In the genomic region with DNA sequence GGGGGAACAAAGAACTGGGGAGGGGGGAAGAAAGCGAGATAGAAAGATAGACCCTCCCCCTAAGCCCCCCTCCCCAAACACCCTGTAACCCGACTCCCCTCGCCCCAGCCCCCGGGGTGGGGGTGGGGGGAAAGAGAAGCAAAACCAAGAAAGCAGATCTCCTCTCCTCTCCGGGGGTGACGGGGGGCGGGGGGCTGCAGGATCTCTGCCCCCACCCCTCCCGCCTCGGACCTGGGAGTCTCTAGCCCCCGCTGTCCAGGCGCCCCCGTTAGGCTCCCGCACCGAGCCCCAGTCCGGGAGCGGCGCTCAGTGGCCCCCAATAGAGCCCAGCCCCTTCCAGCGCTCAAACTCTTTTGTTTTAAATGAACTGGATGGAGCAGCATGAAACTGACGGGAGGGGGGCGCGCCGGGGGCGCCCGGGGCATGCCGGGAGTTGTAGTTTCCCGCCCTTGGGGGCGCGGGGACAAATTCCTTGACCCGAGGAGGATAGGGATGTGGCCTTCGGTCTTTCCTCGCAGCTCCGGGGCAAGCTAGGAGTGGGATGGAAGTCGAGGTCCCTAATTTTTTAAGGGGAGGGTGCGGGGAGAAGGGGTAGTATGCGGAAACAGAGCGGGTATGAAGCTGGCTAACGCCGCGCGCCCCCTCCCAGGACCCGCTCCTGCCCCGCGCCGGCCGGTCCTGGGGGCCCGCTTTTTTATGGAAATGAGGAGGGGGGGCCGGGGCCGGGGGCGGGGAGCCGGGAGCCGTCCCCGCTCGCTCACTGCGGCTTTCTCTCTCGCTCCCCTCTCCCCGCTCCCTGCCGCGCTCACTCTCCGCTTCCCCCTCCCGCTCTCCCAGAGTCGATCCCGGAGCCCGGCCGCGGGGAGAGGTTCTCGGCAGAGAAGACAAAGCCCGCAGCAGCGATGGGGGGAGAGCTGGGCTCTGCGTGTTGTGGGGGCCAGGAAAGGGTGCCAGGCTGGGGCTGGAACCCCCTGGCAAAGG, we compare ENCODE assay signal across 1 cellular context.
A peak's percentile ranks its signal among the peaks of the same experiment; 100 is the strongest.
TF ChIP-seq lines count a peak whose summit lies in the region.

A gene with protein sequence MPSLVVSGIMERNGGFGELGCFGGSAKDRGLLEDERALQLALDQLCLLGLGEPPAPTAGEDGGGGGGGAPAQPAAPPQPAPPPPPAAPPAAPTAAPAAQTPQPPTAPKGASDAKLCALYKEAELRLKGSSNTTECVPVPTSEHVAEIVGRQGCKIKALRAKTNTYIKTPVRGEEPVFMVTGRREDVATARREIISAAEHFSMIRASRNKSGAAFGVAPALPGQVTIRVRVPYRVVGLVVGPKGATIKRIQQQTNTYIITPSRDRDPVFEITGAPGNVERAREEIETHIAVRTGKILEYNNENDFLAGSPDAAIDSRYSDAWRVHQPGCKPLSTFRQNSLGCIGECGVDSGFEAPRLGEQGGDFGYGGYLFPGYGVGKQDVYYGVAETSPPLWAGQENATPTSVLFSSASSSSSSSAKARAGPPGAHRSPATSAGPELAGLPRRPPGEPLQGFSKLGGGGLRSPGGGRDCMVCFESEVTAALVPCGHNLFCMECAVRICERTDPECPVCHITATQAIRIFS (minus strand): TSS at position 355 of the 981 bp plus-strand sequence. CDS start 467 bp downstream, outside the sequence.

TF ChIP-seq in HepG2, 621 proteins besides CTCF, POLR2A, EP300 and RAD21 (continued from another document and continues in another):
- TF ChIP-seq, protein P1, sequence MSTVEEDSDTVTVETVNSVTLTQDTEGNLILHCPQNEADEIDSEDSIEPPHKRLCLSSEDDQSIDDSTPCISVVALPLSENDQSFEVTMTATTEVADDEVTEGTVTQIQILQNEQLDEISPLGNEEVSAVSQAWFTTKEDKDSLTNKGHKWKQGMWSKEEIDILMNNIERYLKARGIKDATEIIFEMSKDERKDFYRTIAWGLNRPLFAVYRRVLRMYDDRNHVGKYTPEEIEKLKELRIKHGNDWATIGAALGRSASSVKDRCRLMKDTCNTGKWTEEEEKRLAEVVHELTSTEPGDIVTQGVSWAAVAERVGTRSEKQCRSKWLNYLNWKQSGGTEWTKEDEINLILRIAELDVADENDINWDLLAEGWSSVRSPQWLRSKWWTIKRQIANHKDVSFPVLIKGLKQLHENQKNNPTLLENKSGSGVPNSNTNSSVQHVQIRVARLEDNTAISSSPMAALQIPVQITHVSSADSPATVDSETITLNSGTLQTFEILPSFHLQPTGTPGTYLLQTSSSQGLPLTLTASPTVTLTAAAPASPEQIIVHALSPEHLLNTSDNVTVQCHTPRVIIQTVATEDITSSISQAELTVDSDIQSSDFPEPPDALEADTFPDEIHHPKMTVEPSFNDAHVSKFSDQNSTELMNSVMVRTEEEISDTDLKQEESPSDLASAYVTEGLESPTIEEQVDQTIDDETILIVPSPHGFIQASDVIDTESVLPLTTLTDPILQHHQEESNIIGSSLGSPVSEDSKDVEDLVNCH (CRISPR knock-in tag; IDR thresholded peaks at IDR 0.05), result no peak
- TF ChIP-seq, protein P2, sequence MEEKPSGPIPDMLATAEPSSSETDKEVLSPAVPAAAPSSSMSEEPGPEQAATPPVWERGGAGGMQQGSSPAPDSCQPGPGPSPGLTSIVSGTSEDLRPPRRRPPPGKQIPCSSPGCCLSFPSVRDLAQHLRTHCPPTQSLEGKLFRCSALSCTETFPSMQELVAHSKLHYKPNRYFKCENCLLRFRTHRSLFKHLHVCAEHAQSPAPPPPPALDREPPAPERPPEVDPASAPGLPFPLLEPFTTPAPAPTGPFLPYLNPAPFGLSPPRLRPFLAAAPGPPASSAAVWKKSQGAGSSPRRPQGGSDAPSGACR (CRISPR knock-in tag; IDR thresholded peaks at IDR 0.05), result no peak
- TF ChIP-seq, protein P3, sequence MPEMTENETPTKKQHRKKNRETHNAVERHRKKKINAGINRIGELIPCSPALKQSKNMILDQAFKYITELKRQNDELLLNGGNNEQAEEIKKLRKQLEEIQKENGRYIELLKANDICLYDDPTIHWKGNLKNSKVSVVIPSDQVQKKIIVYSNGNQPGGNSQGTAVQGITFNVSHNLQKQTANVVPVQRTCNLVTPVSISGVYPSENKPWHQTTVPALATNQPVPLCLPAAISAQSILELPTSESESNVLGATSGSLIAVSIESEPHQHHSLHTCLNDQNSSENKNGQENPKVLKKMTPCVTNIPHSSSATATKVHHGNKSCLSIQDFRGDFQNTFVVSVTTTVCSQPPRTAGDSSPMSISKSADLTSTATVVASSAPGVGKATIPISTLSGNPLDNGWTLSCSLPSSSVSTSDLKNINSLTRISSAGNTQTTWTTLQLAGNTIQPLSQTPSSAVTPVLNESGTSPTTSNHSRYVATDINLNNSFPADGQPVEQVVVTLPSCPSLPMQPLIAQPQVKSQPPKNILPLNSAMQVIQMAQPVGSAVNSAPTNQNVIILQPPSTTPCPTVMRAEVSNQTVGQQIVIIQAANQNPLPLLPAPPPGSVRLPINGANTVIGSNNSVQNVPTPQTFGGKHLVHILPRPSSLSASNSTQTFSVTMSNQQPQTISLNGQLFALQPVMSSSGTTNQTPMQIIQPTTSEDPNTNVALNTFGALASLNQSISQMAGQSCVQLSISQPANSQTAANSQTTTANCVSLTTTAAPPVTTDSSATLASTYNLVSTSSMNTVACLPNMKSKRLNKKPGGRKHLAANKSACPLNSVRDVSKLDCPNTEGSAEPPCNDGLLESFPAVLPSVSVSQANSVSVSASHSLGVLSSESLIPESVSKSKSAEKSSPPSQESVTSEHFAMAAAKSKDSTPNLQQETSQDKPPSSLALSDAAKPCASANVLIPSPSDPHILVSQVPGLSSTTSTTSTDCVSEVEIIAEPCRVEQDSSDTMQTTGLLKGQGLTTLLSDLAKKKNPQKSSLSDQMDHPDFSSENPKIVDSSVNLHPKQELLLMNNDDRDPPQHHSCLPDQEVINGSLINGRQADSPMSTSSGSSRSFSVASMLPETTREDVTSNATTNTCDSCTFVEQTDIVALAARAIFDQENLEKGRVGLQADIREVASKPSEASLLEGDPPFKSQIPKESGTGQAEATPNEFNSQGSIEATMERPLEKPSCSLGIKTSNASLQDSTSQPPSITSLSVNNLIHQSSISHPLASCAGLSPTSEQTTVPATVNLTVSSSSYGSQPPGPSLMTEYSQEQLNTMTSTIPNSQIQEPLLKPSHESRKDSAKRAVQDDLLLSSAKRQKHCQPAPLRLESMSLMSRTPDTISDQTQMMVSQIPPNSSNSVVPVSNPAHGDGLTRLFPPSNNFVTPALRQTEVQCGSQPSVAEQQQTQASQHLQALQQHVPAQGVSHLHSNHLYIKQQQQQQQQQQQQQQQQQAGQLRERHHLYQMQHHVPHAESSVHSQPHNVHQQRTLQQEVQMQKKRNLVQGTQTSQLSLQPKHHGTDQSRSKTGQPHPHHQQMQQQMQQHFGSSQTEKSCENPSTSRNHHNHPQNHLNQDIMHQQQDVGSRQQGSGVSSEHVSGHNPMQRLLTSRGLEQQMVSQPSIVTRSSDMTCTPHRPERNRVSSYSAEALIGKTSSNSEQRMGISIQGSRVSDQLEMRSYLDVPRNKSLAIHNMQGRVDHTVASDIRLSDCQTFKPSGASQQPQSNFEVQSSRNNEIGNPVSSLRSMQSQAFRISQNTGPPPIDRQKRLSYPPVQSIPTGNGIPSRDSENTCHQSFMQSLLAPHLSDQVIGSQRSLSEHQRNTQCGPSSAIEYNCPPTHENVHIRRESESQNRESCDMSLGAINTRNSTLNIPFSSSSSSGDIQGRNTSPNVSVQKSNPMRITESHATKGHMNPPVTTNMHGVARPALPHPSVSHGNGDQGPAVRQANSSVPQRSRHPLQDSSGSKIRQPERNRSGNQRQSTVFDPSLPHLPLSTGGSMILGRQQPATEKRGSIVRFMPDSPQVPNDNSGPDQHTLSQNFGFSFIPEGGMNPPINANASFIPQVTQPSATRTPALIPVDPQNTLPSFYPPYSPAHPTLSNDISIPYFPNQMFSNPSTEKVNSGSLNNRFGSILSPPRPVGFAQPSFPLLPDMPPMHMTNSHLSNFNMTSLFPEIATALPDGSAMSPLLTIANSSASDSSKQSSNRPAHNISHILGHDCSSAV (CRISPR knock-in tag; IDR thresholded peaks at IDR 0.05; ENCODE audit: borderline replicate concordance), result no peak
- no peak for TF ChIP-seq FOXC1 (CRISPR knock-in tag; IDR thresholded peaks at IDR 0.05; ENCODE audit: borderline replicate concordance)
- TF ChIP-seq NBN (conservative IDR thresholded peaks at IDR 0.05), result no peak
- TF ChIP-seq ZNF883 (CRISPR knock-in tag; IDR thresholded peaks at IDR 0.05; ENCODE audit: not compliant biosample characterization), result peak; percentile 32
- TF ChIP-seq RELA (CRISPR knock-in tag; IDR thresholded peaks at IDR 0.05), result no peak
- TF ChIP-seq, protein P4, sequence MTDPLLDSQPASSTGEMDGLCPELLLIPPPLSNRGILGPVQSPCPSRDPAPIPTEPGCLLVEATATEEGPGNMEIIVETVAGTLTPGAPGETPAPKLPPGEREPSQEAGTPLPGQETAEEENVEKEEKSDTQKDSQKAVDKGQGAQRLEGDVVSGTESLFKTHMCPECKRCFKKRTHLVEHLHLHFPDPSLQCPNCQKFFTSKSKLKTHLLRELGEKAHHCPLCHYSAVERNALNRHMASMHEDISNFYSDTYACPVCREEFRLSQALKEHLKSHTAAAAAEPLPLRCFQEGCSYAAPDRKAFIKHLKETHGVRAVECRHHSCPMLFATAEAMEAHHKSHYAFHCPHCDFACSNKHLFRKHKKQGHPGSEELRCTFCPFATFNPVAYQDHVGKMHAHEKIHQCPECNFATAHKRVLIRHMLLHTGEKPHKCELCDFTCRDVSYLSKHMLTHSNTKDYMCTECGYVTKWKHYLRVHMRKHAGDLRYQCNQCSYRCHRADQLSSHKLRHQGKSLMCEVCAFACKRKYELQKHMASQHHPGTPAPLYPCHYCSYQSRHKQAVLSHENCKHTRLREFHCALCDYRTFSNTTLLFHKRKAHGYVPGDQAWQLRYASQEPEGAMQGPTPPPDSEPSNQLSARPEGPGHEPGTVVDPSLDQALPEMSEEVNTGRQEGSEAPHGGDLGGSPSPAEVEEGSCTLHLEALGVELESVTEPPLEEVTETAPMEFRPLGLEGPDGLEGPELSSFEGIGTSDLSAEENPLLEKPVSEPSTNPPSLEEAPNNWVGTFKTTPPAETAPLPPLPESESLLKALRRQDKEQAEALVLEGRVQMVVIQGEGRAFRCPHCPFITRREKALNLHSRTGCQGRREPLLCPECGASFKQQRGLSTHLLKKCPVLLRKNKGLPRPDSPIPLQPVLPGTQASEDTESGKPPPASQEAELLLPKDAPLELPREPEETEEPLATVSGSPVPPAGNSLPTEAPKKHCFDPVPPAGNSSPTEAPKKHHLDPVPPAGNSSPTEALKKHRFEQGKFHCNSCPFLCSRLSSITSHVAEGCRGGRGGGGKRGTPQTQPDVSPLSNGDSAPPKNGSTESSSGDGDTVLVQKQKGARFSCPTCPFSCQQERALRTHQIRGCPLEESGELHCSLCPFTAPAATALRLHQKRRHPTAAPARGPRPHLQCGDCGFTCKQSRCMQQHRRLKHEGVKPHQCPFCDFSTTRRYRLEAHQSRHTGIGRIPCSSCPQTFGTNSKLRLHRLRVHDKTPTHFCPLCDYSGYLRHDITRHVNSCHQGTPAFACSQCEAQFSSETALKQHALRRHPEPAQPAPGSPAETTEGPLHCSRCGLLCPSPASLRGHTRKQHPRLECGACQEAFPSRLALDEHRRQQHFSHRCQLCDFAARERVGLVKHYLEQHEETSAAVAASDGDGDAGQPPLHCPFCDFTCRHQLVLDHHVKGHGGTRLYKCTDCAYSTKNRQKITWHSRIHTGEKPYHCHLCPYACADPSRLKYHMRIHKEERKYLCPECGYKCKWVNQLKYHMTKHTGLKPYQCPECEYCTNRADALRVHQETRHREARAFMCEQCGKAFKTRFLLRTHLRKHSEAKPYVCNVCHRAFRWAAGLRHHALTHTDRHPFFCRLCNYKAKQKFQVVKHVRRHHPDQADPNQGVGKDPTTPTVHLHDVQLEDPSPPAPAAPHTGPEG (CRISPR knock-in tag; IDR thresholded peaks at IDR 0.05), result no peak
- peak; percentile 62 for TF ChIP-seq SP4 (CRISPR knock-in tag; IDR thresholded peaks at IDR 0.05)
- TF ChIP-seq JUN (CRISPR knock-in tag; IDR thresholded peaks at IDR 0.05), result no peak
- no peak for TF ChIP-seq ZNF234 (CRISPR knock-in tag; conservative IDR thresholded peaks at IDR 0.05)
- TF ChIP-seq ZNF451 (CRISPR knock-in tag; IDR thresholded peaks at IDR 0.05), result no peak
- TF ChIP-seq POLR2G (IDR thresholded peaks at IDR 0.05; ENCODE audit: low read depth, low read length), result peak; percentile 61; the same call in 1 of the 2 replicates
- no peak for TF ChIP-seq PITX1 (CRISPR knock-in tag; IDR thresholded peaks at IDR 0.05)
- TF ChIP-seq, protein P5, sequence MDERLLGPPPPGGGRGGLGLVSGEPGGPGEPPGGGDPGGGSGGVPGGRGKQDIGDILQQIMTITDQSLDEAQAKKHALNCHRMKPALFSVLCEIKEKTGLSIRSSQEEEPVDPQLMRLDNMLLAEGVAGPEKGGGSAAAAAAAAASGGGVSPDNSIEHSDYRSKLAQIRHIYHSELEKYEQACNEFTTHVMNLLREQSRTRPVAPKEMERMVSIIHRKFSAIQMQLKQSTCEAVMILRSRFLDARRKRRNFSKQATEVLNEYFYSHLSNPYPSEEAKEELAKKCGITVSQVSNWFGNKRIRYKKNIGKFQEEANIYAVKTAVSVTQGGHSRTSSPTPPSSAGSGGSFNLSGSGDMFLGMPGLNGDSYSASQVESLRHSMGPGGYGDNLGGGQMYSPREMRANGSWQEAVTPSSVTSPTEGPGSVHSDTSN (CRISPR knock-in tag; IDR thresholded peaks at IDR 0.05), result no peak
- TF ChIP-seq, protein P6, sequence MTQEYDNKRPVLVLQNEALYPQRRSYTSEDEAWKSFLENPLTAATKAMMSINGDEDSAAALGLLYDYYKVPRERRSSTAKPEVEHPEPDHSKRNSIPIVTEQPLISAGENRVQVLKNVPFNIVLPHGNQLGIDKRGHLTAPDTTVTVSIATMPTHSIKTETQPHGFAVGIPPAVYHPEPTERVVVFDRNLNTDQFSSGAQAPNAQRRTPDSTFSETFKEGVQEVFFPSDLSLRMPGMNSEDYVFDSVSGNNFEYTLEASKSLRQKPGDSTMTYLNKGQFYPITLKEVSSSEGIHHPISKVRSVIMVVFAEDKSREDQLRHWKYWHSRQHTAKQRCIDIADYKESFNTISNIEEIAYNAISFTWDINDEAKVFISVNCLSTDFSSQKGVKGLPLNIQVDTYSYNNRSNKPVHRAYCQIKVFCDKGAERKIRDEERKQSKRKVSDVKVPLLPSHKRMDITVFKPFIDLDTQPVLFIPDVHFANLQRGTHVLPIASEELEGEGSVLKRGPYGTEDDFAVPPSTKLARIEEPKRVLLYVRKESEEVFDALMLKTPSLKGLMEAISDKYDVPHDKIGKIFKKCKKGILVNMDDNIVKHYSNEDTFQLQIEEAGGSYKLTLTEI (CRISPR knock-in tag; conservative IDR thresholded peaks at IDR 0.05), result no peak
- no peak for TF ChIP-seq ZNF10 (CRISPR knock-in tag; IDR thresholded peaks at IDR 0.05; ENCODE audit: borderline replicate concordance, low read depth)
